In the genomic region with DNA sequence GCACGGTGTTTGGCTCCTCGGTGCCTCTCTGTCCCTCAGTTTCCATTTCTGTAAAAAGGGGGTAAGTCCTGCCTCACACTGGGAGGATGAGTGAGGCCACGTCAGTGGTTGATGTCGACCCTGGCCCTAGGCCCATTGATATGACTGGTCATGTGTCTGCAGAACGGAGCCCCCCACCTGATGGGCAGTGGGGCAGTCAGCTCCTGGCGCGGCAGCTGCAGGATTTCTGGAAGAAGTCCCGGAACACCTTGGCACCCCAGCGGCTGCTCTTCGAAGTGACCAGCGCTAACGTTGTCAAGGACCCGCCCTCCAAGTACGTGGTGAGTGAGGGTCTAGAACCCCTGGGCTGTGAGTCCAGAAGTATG, we compare ENCODE assay signal across 11 cellular contexts. TPM values are rescaled to one million over a fixed set of nuclear protein-coding genes. Genes with fewer than 3 reads are reported as not detected.
A peak's percentile ranks its signal among the peaks of the same experiment; 100 is the strongest.
DNase-seq lines count a peak whose midpoint lies in the region; ATAC-seq, FAIRE-seq and TF ChIP-seq lines count a peak whose summit lies in the region.
"Had no signal": no experiment of that assay in that cellular context is flagged by ENCODE, and none has a peak within 500 bp of the region (broad histone marks: within the 10 kb centered on the region; RNA-seq: fewer than 3 reads in every experiment).

No MANE protein-coding gene starts in this region.

- no peak for ATAC-seq in GM21576 (IDR thresholded peaks at IDR 0.05; ENCODE audit: unreplicated experiment)

- no peak for TF ChIP-seq EP300 in neural cell (conservative IDR thresholded peaks at IDR 0.05; ENCODE audit: poor library complexity, severe bottlenecking)

- DNase-seq in AG10803 (ENCODE audit: low read depth) (no peak), RWPE1 (ENCODE audit: low spot score) (no peak), epithelial cell of proximal tubule (ENCODE audit: low read depth) (no peak), HTR-8/SVneo (ENCODE audit: insufficient read length, low spot score) (no peak), DMS53 treated with DMSO at 0.1 percent for 48 hours (lab: John Stamatoyannopoulos, UW; ENCODE audit: unreplicated experiment) (no peak), small intestine (no peak)
- DNase-seq: activated CD8-positive, alpha-beta memory T cell treated with anti-CD3 and anti-CD28 coated beads, Interleukin-2, amount 50 U/mL, for 4 hours; GOT3; NCI-H2107 had no signal

- CTCF ChIA-PET in RWPE1 (lab: Yijun Ruan, JAX): interaction anchor here (0.6 to 0.8 kb wide), 2 partner anchors 50 to 128 kb away, joined by 3 read pairs; no protein-coding TSS in a partner anchor

- POLR2A ChIA-PET in RWPE1 (lab: Yijun Ruan, JAX; ENCODE audit: low non-redundant PET): interaction anchor here (1.1 to 1.3 kb wide), 3 partner anchors 11 to 136 kb away, joined by 4 read pairs; no protein-coding TSS in a partner anchor

- TF ChIP-seq CTCF in AG10803 (conservative IDR thresholded peaks at IDR 0.05; ENCODE audit: low read length) (no peak), RWPE1 (conservative IDR thresholded peaks at IDR 0.05; ENCODE audit: low read depth) (no peak), epithelial cell of proximal tubule (conservative IDR thresholded peaks at IDR 0.05; ENCODE audit: low read depth, low read length) (no peak), neural cell (IDR thresholded peaks at IDR 0.05; ENCODE audit: poor library complexity, severe bottlenecking) (no peak)

- no peak overlapping the region for H3K9ac ChIP-seq in neural cell (ENCODE audit: low read length)

- no peaks in the 10 kb centered on the region for H3F3A ChIP-seq in neural cell (ENCODE audit: insufficient read depth, low read length, poor library complexity, severe bottlenecking)

- no peak for TF ChIP-seq RAD21 in neural cell (conservative IDR thresholded peaks at IDR 0.05)

- H3K4me3 ChIP-seq in AG10803 (ENCODE audit: low read length): peak overlapping the region; percentile 89
- H3K4me3 ChIP-seq in epithelial cell of proximal tubule (ENCODE audit: low read depth, low read length): peak overlapping the region; percentile 88
- H3K4me3 ChIP-seq in neural cell (ENCODE audit: low read length): peak overlapping the region; percentile 76
- H3K4me3 ChIP-seq in small intestine (ENCODE audit: low read depth in 1 of 2, low read length in 2 of 2): no peak overlapping the region

- H3K27ac ChIP-seq in RWPE1 (peak overlapping the region; percentile 92), neural cell (ENCODE audit: low read length) (no peak overlapping the region), small intestine (ENCODE audit: low read depth in 1 of 2, low read length in 1 of 2) (peak overlapping the region in 1 of 2 donors; percentile 22)

- H4K20me1 ChIP-seq in neural cell (ENCODE audit: insufficient read depth): no peaks in the 10 kb centered on the region

- H3K79me2 ChIP-seq in neural cell (replicated peaks; ENCODE audit: insufficient read depth, low read length): no peaks in the 10 kb centered on the region

- no peak overlapping the region for H2AFZ ChIP-seq in neural cell (ENCODE audit: low read depth, low read length)

- H3K36me3 ChIP-seq in neural cell (ENCODE audit: insufficient read depth, low read length) (no peaks in the 10 kb centered on the region), small intestine (ENCODE audit: control insufficient read depth in 2 of 2, insufficient read depth in 2 of 2, low read length in 2 of 2) (no peaks in the 10 kb centered on the region)

- 79 to 84% (median 83%) methylated on average over 14 of the region's 14 CpGs for WGBS in small intestine, 3 donors

- H3K9me3 ChIP-seq in neural cell (ENCODE audit: low read length) (no peaks in the 10 kb centered on the region), small intestine (ENCODE audit: control insufficient read depth, low read depth) (no peaks in the 10 kb centered on the region)

- H3K4me2 ChIP-seq in neural cell (ENCODE audit: low read length): no peak overlapping the region

- no peaks in the 10 kb centered on the region for H3K27me3 ChIP-seq in neural cell (ENCODE audit: insufficient read depth, low read depth, low read length)
- H3K27me3 ChIP-seq in small intestine (ENCODE audit: control insufficient read depth in 2 of 2, insufficient read depth in 2 of 2, low read length in 2 of 2): no peaks in the 10 kb centered on the region

- peaks cover 0 to 3% of the 10 kb centered on the region in 2 donors for H3K4me1 ChIP-seq in small intestine (ENCODE audit: control insufficient read depth in 2 of 2, insufficient read depth in 1 of 2, low read depth in 1 of 2, low read length in 1 of 2)

- H3K9me2 ChIP-seq in neural cell (ENCODE audit: insufficient read depth, low read length): no peaks in the 10 kb centered on the region

- FAIRE-seq in HTR-8/SVneo (lab: Jason Lieb, UNC) (no peak), small intestine (lab: Jason Lieb, UNC) (no peak)

TF ChIP-seq in neural cell, 6 proteins besides CTCF, POLR2A, EP300 and RAD21:
- TF ChIP-seq POLR2AphosphoS5 (IDR thresholded peaks at IDR 0.05) (no peak), SMC3 (conservative IDR thresholded peaks at IDR 0.05; ENCODE audit: poor library complexity) (no peak)

RNA-seq across cellular contexts. Expression of a gene that starts 1.2 kb away (rescaled TPM):
- total RNA-seq in epithelial cell of proximal tubule: 20.1 and 29.0 TPM in 2 replicates
- 7.2 and 14.8 TPM in 2 replicates for polyA plus RNA-seq in neural cell
- 12.4 and 12.7 TPM in 2 replicates for polyA minus RNA-seq in neural cell
- 10 to 100 TPM in 1 of 3 donors, 1 to 10 TPM in 2; 7.8 to 14.6 (median 8.7) TPM for polyA plus RNA-seq in small intestine

RNA-seq across cellular contexts. Expression of a gene that starts 7.7 kb away (rescaled TPM):
- not detected in 2 replicates for total RNA-seq in epithelial cell of proximal tubule
- polyA plus RNA-seq in neural cell (3.8 TPM in 1 of 2 replicates, not detected in the other), small intestine (10 to 100 TPM in 1 of 3 donors, 1 to 10 TPM in 2; 2.6 to 23.0 (median 4.1) TPM)
- not detected in 2 replicates for polyA minus RNA-seq in neural cell

RNA-seq across cellular contexts. Expression of a gene that starts 22.3 kb away (rescaled TPM):
- 345 and 447 TPM in 2 replicates for total RNA-seq in epithelial cell of proximal tubule
- polyA plus RNA-seq in neural cell: 2.5 and 4.9 TPM in 2 replicates
- 1.7 TPM in 2 replicates for polyA minus RNA-seq in neural cell
- 10 to 100 TPM; 10.8 to 99.6 (median 11.4) TPM for polyA plus RNA-seq in small intestine

RNA-seq across cellular contexts. Expression of a gene that starts 22.4 kb away (rescaled TPM):
- total RNA-seq in epithelial cell of proximal tubule: 29.1 and 33.0 TPM in 2 replicates
- 60.9 and 68.7 TPM in 2 replicates for polyA plus RNA-seq in neural cell
- 42.0 and 42.6 TPM in 2 replicates for polyA minus RNA-seq in neural cell
- 100 to 1,000 TPM in 1 of 3 donors, 10 to 100 TPM in 2; 41.2 to 123 (median 54.0) TPM for polyA plus RNA-seq in small intestine

RNA-seq across cellular contexts. Expression of a gene that starts 22.6 kb away (rescaled TPM):
- 1.2 and 3.0 TPM in 2 replicates for total RNA-seq in epithelial cell of proximal tubule
- 12.3 and 14.3 TPM in 2 replicates for polyA plus RNA-seq in neural cell
- 29.5 and 30.9 TPM in 2 replicates for polyA minus RNA-seq in neural cell
- polyA plus RNA-seq in small intestine: 1 to 10 TPM; 2.7 to 4.7 (median 3.6) TPM

Comparison
In these comparisons a context has a peak if more than half of its experiments do, and no peak if none do; other contexts are left out.
1. H3K4me3 ChIP-seq: peak in AG10803 (single experiment), epithelial cell of proximal tubule (single experiment) and neural cell (single experiment); none in small intestine (0 of 2).